17 cellular contexts compared by ENCODE assay signal in the genomic region with DNA sequence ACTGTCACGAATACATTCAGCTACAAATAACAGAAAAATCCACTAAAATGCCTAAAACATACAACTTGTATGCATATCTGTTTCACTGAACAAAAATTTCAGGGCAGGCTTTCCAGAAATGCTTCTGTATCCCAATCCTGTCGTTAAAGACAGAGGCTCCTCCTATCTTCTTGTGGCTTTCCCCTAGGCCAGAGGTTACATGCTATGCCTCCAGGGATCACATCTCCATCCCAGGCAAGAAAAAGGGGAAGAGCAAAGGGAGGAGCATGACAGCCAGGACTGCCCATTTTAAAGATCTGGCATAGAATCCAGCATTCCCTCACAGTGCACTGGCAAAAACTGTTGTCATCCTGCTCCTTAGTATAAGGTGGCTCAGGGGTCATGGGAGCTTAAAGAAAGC.
DNase-seq lines count a peak whose midpoint lies in the region; ATAC-seq and TF ChIP-seq lines count a peak whose summit lies in the region.
"Had no signal": no experiment of that assay in that cellular context is flagged by ENCODE, and none has a peak within 500 bp of the region (broad histone marks: within the 10 kb centered on the region; RNA-seq: fewer than 3 reads in every experiment).

No MANE protein-coding gene starts in this region.

- H2AFZ ChIP-seq in mesenchymal stem cell (ENCODE audit: low read depth, low read length) (no peak overlapping the region), PC-3 (ENCODE audit: low read length) (no peak overlapping the region)
- H2AFZ ChIP-seq: GM23338 had no signal

- H3K23ac ChIP-seq in mesenchymal stem cell (ENCODE audit: low read length in 2 of 2) = no peak overlapping the region

- H3K79me2 ChIP-seq in PC-3 (ENCODE audit: low read length) = no peaks in the 10 kb centered on the region

- POLR2A ChIA-PET in PC-3 (lab: Charles Lee; ENCODE audit: unreplicated experiment) = no interaction called here

- no peaks in the 10 kb centered on the region for H3K9me3 Mint-ChIP-seq in chondrocyte (ENCODE audit: low read depth)
- H3K9me3 Mint-ChIP-seq: GM23338 had no signal

- H3K27ac ChIP-seq in mesenchymal stem cell (ENCODE audit: low read length, poor library complexity, severe bottlenecking) (no peak overlapping the region), PC-3 (ENCODE audit: low read length) (no peak overlapping the region)

- H3F3A ChIP-seq in PC-3 (ENCODE audit: low read length, unreplicated experiment) = no peaks in the 10 kb centered on the region

- H3K4me3 ChIP-seq in mesenchymal stem cell (ENCODE audit: insufficient read depth in 1 of 2, low read depth in 1 of 2, low read length in 2 of 2) (no peak overlapping the region), PC-3 (ENCODE audit: low read length) (no peak overlapping the region)
- H3K4me3 ChIP-seq: GM23338, K562 had no signal

- no peak overlapping the region for H3K4me2 ChIP-seq in mesenchymal stem cell (ENCODE audit: low read length, poor library complexity, severe bottlenecking)
- H3K4me2 ChIP-seq in PC-3 (ENCODE audit: low read length) = no peak overlapping the region
- H3K4me2 ChIP-seq: GM23338 had no signal

- no peak overlapping the region for H4K91ac ChIP-seq in mesenchymal stem cell (ENCODE audit: low read length)

- no peak for ATAC-seq in HG03139 (IDR thresholded peaks at IDR 0.05; ENCODE audit: unreplicated experiment)
- ATAC-seq in PC-3 = no peak
- ATAC-seq in GM19455 (IDR thresholded peaks at IDR 0.05; ENCODE audit: unreplicated experiment) = no peak
- ATAC-seq: GM23338, HCT116, K562 had no signal

- TF ChIP-seq CTCF in chondrocyte (IDR thresholded peaks at IDR 0.05) (no peak), PC-3 (conservative IDR thresholded peaks at IDR 0.05; ENCODE audit: low read depth, low read length) (no peak)

- H3K9ac ChIP-seq in mesenchymal stem cell (ENCODE audit: low read length) (peak overlapping the region; percentile 44), PC-3 (ENCODE audit: low read length) (no peak overlapping the region)

- H2BK5ac ChIP-seq in mesenchymal stem cell (ENCODE audit: low read depth, low read length, poor library complexity, severe bottlenecking) = no peak overlapping the region

- H3K4me1 ChIP-seq in mesenchymal stem cell (ENCODE audit: control insufficient read depth, insufficient read depth, low read depth, low read length) (no peaks in the 10 kb centered on the region), PC-3 (ENCODE audit: insufficient read depth, low read length) (no peaks in the 10 kb centered on the region)

- H3K4me1 Mint-ChIP-seq in chondrocyte (ENCODE audit: low read depth) = peaks cover 14% of the 10 kb centered on the region
- H3K4me1 Mint-ChIP-seq: B cell; CD4-positive, CD25-positive, alpha-beta regulatory T cell; GM23338 had no signal

- no peaks in the 10 kb centered on the region for H3K79me1 ChIP-seq in mesenchymal stem cell (replicated peaks; ENCODE audit: low read length, poor library complexity, severe bottlenecking)

- no peak overlapping the region for H3K4me3 Mint-ChIP-seq in chondrocyte (ENCODE audit: unreplicated experiment)
- H3K4me3 Mint-ChIP-seq: B cell; CD4-positive, CD25-positive, alpha-beta regulatory T cell; GM23338 had no signal

- H3K27me3 ChIP-seq in mesenchymal stem cell (ENCODE audit: control insufficient read depth in 1 of 2, insufficient read depth in 1 of 2, low read length in 2 of 2) (no peaks in the 10 kb centered on the region), PC-3 (ENCODE audit: low read length) (no peaks in the 10 kb centered on the region)

- no peaks in the 10 kb centered on the region for H3K36me3 ChIP-seq in mesenchymal stem cell (ENCODE audit: control insufficient read depth in 1 of 2, insufficient read depth in 2 of 2, low read depth in 1 of 2, low read length in 2 of 2)
- no peaks in the 10 kb centered on the region for H3K36me3 ChIP-seq in PC-3 (ENCODE audit: low read depth, low read length)

- H2BK12ac ChIP-seq in mesenchymal stem cell (ENCODE audit: low read length in 2 of 2) = no peak overlapping the region

- peak; percentile 27 for DNase-seq in LHCN-M2 (ENCODE audit: low read depth)
- no peak for DNase-seq in chondrocyte (ENCODE audit: low spot score)
- no peak for DNase-seq in mesenchymal stem cell
- peak; percentile 56 for DNase-seq in stromal cell of bone marrow (ENCODE audit: low read depth)
- no peak for DNase-seq in PC-3
- DNase-seq: CD4-positive, CD25-positive, alpha-beta regulatory T cell; NCI-H1092; NCI-H146; NCI-H2081 treated with DMSO at 0.1 percent for 48 hours; NCI-H2227 treated with DMSO at 0.1 percent for 48 hours; NCI-H524 had no signal

- no peak overlapping the region for H4K8ac ChIP-seq in mesenchymal stem cell (ENCODE audit: low read length)

- CTCF ChIA-PET in PC-3 (lab: Charles Lee) = no interaction called here

- H3K9me2 ChIP-seq in PC-3 (replicated peaks; ENCODE audit: low read length) = no peaks in the 10 kb centered on the region

- no peaks in the 10 kb centered on the region for H4K20me1 ChIP-seq in PC-3 (ENCODE audit: low read length)

- peak overlapping the region; percentile 80 for H3K27ac Mint-ChIP-seq in chondrocyte (ENCODE audit: unreplicated experiment)
- H3K27ac Mint-ChIP-seq: B cell; CD4-positive, CD25-positive, alpha-beta regulatory T cell; GM23338 had no signal

- H3K36me3 Mint-ChIP-seq in chondrocyte (ENCODE audit: low read depth) = no peaks in the 10 kb centered on the region
- H3K36me3 Mint-ChIP-seq: CD4-positive, CD25-positive, alpha-beta regulatory T cell had no signal

- peaks cover 14% of the 10 kb centered on the region for H3K9me3 ChIP-seq in mesenchymal stem cell (ENCODE audit: control insufficient read depth, low read length)
- H3K9me3 ChIP-seq in PC-3 (ENCODE audit: low read length) = no peaks in the 10 kb centered on the region

- 45% methylated on average over 2 of the region's 2 CpGs for WGBS in mesenchymal stem cell

- H3K27me3 Mint-ChIP-seq in chondrocyte (ENCODE audit: low read depth) = no peaks in the 10 kb centered on the region
- H3K27me3 Mint-ChIP-seq: CD4-positive, CD25-positive, alpha-beta regulatory T cell had no signal

- BruUV-seq in PC-3 (replicated peaks; lab: Mats Ljungman, UMichigan) = no TSS peak

- H3K4ac ChIP-seq in mesenchymal stem cell (ENCODE audit: low read depth in 1 of 2, low read length in 2 of 2) = no peak overlapping the region

- no peak overlapping the region for H2AK5ac ChIP-seq in mesenchymal stem cell (ENCODE audit: low read length, severe bottlenecking)

- intact Hi-C loops in PC-3 (cut with micrococcal nuclease) = no loop called here

- no peak overlapping the region for H3K14ac ChIP-seq in mesenchymal stem cell (ENCODE audit: low read length in 2 of 2)

- peak overlapping the region in 1 of 2 experiments; percentile 52 for H3K18ac ChIP-seq in mesenchymal stem cell (ENCODE audit: low read depth in 1 of 2, low read length in 2 of 2)

- H2BK15ac ChIP-seq in mesenchymal stem cell (ENCODE audit: low read depth, poor library complexity, severe bottlenecking) = no peak overlapping the region

- no peak overlapping the region for H2BK120ac ChIP-seq in mesenchymal stem cell (ENCODE audit: low read depth, low read length)

Comparison
In these comparisons a context has a peak if more than half of its experiments do, and no peak if none do; other contexts are left out.
1. DNase-seq: peak in LHCN-M2 (single experiment) and stromal cell of bone marrow (single experiment); none in chondrocyte (single experiment), mesenchymal stem cell (single experiment) and PC-3 (single experiment).